Comparison of ENCODE assay signal across 8 cellular contexts in the genomic region with DNA sequence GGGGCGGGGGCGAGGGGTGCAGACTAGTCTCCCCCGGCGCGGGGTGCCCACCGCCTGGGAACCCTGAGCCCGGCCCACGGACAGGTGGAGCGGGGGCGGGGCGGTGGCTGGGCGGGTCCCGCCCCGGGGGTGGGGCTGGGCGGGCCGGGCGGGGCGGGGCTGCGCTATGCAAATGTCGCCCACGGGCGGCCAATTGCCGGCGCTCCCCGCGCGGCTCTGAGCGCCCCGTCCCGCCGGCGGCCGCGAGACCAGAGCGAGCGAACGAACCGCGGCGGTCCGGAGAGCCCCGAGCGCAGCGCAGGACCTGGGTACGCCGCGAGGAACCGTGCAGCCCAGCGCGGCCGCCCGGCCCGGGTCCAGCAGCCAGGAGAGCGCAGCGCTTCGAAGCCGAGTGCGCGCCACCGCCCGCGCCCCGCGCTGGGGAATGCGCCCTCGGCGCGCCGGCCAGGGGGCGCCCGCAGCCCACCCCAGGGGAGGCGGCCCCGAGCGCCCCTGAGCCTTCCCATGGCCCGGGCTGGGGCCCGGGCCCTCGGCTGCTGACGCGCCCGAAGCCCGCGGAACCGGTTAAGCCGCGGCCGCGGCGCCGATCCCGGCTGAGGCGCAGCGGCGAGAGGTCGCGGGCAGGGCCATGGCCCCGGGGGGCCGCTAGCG. TPM values are rescaled to one million over a fixed set of nuclear protein-coding genes. Genes with fewer than 3 reads are reported as not detected.
DNase-seq lines count a peak whose midpoint lies in the region; ATAC-seq and TF ChIP-seq lines count a peak whose summit lies in the region.

A gene (plus strand): TSS at position 485 of the 651 bp plus-strand sequence. CDS start 4,299 bp downstream, outside the sequence.

- H3F3A ChIP-seq in SK-N-SH (replicated peaks; ENCODE audit: insufficient read depth): no peaks in the 10 kb centered on the region

- H3K9me3 ChIP-seq in SK-N-SH: no peaks in the 10 kb centered on the region
- H3K9me3 ChIP-seq in left ventricle myocardium inferior (replicated peaks): no peaks in the 10 kb centered on the region
- H3K9me3 ChIP-seq in aorta (ENCODE audit: control insufficient read depth, low read length): no peaks in the 10 kb centered on the region

- peaks cover 0 to under 1% of the 10 kb centered on the region in 2 experiments for H3K36me3 ChIP-seq in SK-N-SH (replicated peaks in 1 of 2; ENCODE audit: control insufficient read depth in 1 of 2, insufficient read depth in 2 of 2, low read length in 1 of 2)
- no peaks in the 10 kb centered on the region for H3K36me3 ChIP-seq in left ventricle myocardium inferior
- no peaks in the 10 kb centered on the region for H3K36me3 ChIP-seq in aorta (ENCODE audit: control insufficient read depth in 1 of 2, insufficient read depth in 2 of 2, low read length in 1 of 2)

- H3K9me2 ChIP-seq in SK-N-SH: no peaks in the 10 kb centered on the region

- CTCF ChIA-PET in SK-N-SH (lab: Yijun Ruan, JAX): interaction anchor here (0.9 to 5.6 kb wide), 8 partner anchors 15 to 119 kb away, joined by 4 to 132 read pairs (median 6); a partner anchor contains a TSS

- TF ChIP-seq EP300 in SK-N-SH (IDR thresholded peaks at IDR 0.05; ENCODE audit: borderline replicate concordance in 1 of 2, low read depth in 1 of 2, low read length in 1 of 2): no peak

- H4K20me1 ChIP-seq in SK-N-SH (ENCODE audit: insufficient read depth): no peaks in the 10 kb centered on the region

- peak within 1 kb of the TSS; percentile 89 for H3K4me2 ChIP-seq in SK-N-SH

- ATAC-seq in GM18907 (IDR thresholded peaks at IDR 0.05; ENCODE audit: unreplicated experiment): peak; percentile 63
- peak; percentile 46 for ATAC-seq in HG03442 (IDR thresholded peaks at IDR 0.05; ENCODE audit: unreplicated experiment)
- peak; percentile 63 for ATAC-seq in aorta (ENCODE audit: low FRiP score)

- H3K4me1 ChIP-seq in SK-N-SH (ENCODE audit: control insufficient read depth in 1 of 2, insufficient read depth in 2 of 2, low read depth in 1 of 2, low read length in 1 of 2): peaks cover 22 to 48% of the 10 kb centered on the region in 2 experiments; a peak in 2 of 4 replicates
- peaks cover 44% of the 10 kb centered on the region for H3K4me1 ChIP-seq in left ventricle myocardium inferior
- no peaks in the 10 kb centered on the region for H3K4me1 ChIP-seq in aorta (ENCODE audit: control insufficient read depth in 1 of 2, insufficient read depth in 2 of 2, low read length in 2 of 2)

- H3K27me3 ChIP-seq in SK-N-SH (ENCODE audit: insufficient read depth): no peaks in the 10 kb centered on the region
- H3K27me3 ChIP-seq in left ventricle myocardium inferior (ENCODE audit: low read depth): peaks cover 4% of the 10 kb centered on the region
- H3K27me3 ChIP-seq in aorta (ENCODE audit: control insufficient read depth in 1 of 2, insufficient read depth in 2 of 2, low read length in 1 of 2): no peaks in the 10 kb centered on the region

- H3K27ac ChIP-seq in SK-N-SH (ENCODE audit: low read depth in 2 of 2, low read length in 1 of 2): no peak within 1 kb of the TSS; a peak in 1 of 4 replicates
- H3K27ac ChIP-seq in adipose tissue (ENCODE audit: low read depth, low read length): no peak within 1 kb of the TSS
- H3K27ac ChIP-seq in left ventricle myocardium inferior (replicated peaks): peak within 1 kb of the TSS; percentile 88
- no peak within 1 kb of the TSS for H3K27ac ChIP-seq in aorta (ENCODE audit: low read depth in 1 of 2, low read length in 2 of 2)

- peak within 1 kb of the TSS; percentile 54; the same call in 1 of the 2 replicates for H3K9ac ChIP-seq in SK-N-SH

- no peak within 1 kb of the TSS for H2AFZ ChIP-seq in SK-N-SH (ENCODE audit: low read depth)

- DNase-seq in AG08395 (ENCODE audit: low spot score) (peak; percentile 87), SK-N-SH (peak; percentile 96), left ventricle myocardium inferior (peak; percentile 63), retinal pigment epithelial cell (ENCODE audit: low read depth) (no peak), aorta (peak; percentile 67 to 89)

- peak; percentile 46; the same call in 1 of the 2 replicates for TF ChIP-seq RAD21 in SK-N-SH (IDR thresholded peaks at IDR 0.05; ENCODE audit: low read length)

- H3K79me2 ChIP-seq in SK-N-SH (ENCODE audit: insufficient read depth): peaks cover 26% of the 10 kb centered on the region

- H3K4me3 ChIP-seq in SK-N-SH (ENCODE audit: low read depth in 2 of 2, low read length in 1 of 2) (peak within 1 kb of the TSS; percentile 64 to 67), left ventricle myocardium inferior (peak within 1 kb of the TSS; percentile 74), retinal pigment epithelial cell (ENCODE audit: low read length) (peak within 1 kb of the TSS; percentile 85), aorta (ENCODE audit: low read length in 2 of 2) (peak within 1 kb of the TSS; percentile 48 to 64)

- no CpG with 5 or more reads among the region's 98 CpGs for WGBS in SK-N-SH (ENCODE audit: low lambda C conversion rate)
- 0 to 1% (median 0%) methylated on average over 83 to 98 of the region's 98 CpGs for WGBS in adipose tissue, 3 donors
- WGBS in aorta, 2 donors: 0 to 1% methylated on average over 57 to 98 of the region's 98 CpGs

- POLR2A ChIA-PET in SK-N-SH (lab: Yijun Ruan, JAX): no interaction called here

- intact Hi-C loops in left ventricle myocardium inferior (cut with micrococcal nuclease) (no loop called here), aorta (cut with DNase I) (no loop called here)

- TF ChIP-seq CTCF in SK-N-SH (IDR thresholded peaks at IDR 0.05) (peak; percentile 13; the same call in 1 of the 2 replicates), left ventricle myocardium inferior (IDR thresholded peaks at IDR 0.05; ENCODE audit: borderline replicate concordance) (peak; percentile 53), retinal pigment epithelial cell (conservative IDR thresholded peaks at IDR 0.05; ENCODE audit: low read depth, low read length) (peak; percentile 2)

TF ChIP-seq in SK-N-SH, 30 proteins besides CTCF, POLR2A, EP300 and RAD21:
- 0 out of 2 replicates have a peak, but pooled peaks have one; percentile 29 for TF ChIP-seq POLR2AphosphoS5 (IDR thresholded peaks at IDR 0.05; ENCODE audit: low read depth, low read length)
- TF ChIP-seq, protein P1, sequence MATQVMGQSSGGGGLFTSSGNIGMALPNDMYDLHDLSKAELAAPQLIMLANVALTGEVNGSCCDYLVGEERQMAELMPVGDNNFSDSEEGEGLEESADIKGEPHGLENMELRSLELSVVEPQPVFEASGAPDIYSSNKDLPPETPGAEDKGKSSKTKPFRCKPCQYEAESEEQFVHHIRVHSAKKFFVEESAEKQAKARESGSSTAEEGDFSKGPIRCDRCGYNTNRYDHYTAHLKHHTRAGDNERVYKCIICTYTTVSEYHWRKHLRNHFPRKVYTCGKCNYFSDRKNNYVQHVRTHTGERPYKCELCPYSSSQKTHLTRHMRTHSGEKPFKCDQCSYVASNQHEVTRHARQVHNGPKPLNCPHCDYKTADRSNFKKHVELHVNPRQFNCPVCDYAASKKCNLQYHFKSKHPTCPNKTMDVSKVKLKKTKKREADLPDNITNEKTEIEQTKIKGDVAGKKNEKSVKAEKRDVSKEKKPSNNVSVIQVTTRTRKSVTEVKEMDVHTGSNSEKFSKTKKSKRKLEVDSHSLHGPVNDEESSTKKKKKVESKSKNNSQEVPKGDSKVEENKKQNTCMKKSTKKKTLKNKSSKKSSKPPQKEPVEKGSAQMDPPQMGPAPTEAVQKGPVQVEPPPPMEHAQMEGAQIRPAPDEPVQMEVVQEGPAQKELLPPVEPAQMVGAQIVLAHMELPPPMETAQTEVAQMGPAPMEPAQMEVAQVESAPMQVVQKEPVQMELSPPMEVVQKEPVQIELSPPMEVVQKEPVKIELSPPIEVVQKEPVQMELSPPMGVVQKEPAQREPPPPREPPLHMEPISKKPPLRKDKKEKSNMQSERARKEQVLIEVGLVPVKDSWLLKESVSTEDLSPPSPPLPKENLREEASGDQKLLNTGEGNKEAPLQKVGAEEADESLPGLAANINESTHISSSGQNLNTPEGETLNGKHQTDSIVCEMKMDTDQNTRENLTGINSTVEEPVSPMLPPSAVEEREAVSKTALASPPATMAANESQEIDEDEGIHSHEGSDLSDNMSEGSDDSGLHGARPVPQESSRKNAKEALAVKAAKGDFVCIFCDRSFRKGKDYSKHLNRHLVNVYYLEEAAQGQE (IDR thresholded peaks at IDR 0.05; ENCODE audit: low read depth, low read length): no peak
- no peak for TF ChIP-seq MEF2A (IDR thresholded peaks at IDR 0.05; ENCODE audit: borderline replicate concordance, low read depth)
- no peak for TF ChIP-seq TCF12 (IDR thresholded peaks at IDR 0.05)
- TF ChIP-seq GATA2 (CRISPR knock-in tag; IDR thresholded peaks at IDR 0.05): no peak
- no peak for TF ChIP-seq TEAD4 (IDR thresholded peaks at IDR 0.05; ENCODE audit: borderline replicate concordance, insufficient read depth)
- TF ChIP-seq RCOR1 (IDR thresholded peaks at IDR 0.05; ENCODE audit: low read length): no peak
- no peak for TF ChIP-seq JUND (IDR thresholded peaks at IDR 0.05)
- no peak for TF ChIP-seq SIN3A (IDR thresholded peaks at IDR 0.05; ENCODE audit: borderline replicate concordance, low read depth, low read length)
- peak; percentile 51 for TF ChIP-seq SMC3 (IDR thresholded peaks at IDR 0.05; ENCODE audit: low read depth, low read length)
- TF ChIP-seq FOXM1 (IDR thresholded peaks at IDR 0.05; ENCODE audit: low read depth): no peak
- TF ChIP-seq MXI1 (IDR thresholded peaks at IDR 0.05; ENCODE audit: low read depth, low read length): no peak
- TF ChIP-seq TAF1 (IDR thresholded peaks at IDR 0.05; ENCODE audit: borderline replicate concordance, low read depth, low read length): peak; percentile 58; the same call in 1 of the 2 replicates

RNA-seq across cellular contexts. Expression of the gene that starts here (rescaled TPM):
- polyA plus RNA-seq in SK-N-SH (2012; rRNA removed) (23.9 and 30.4 TPM in 2 replicates), adipose tissue (10 to 100 TPM in 2 of 3 donors, 1 to 10 TPM in 1; 5.5 to 35.5 (median 23.8) TPM), aorta (10 to 100 TPM; 10.3 to 17.4 TPM)
- 15.5 and 23.2 TPM in 2 replicates for polyA plus RNA-seq in SK-N-SH (2012; cell fraction: cytosol; rRNA removed)
- 32.9 and 38.3 TPM in 2 replicates for polyA plus RNA-seq in SK-N-SH (2012; cell fraction: nucleus; rRNA removed)
- total RNA-seq in left ventricle myocardium inferior (10.2 TPM), aorta (10 to 100 TPM; 39.2 to 40.3 TPM)

Comparison
In these comparisons a context has a peak if more than half of its experiments do, and no peak if none do; other contexts are left out.
1. CTCF ChIP-seq: peak in every context shown above with its lines; median percentile 53 in left ventricle myocardium inferior; 13 in SK-N-SH; 2 in retinal pigment epithelial cell.